8 cellular contexts compared by ENCODE assay signal in genomic region chr11:2902784-2903671, GRCh38. TPM values are rescaled to one million over a fixed set of nuclear protein-coding genes. Genes with fewer than 3 reads are reported as not detected.
DNase-seq lines count a peak whose midpoint lies in the region; ATAC-seq and TF ChIP-seq lines count a peak whose summit lies in the region.

No MANE protein-coding gene starts in this region.

- TF ChIP-seq CTCF in WTC11 (IDR thresholded peaks at IDR 0.05), result no peak

- peaks cover 0 to 11% (median 1%) of the 10 kb centered on the region in 5 donors for H3K27me3 ChIP-seq in subcutaneous abdominal adipose tissue (ENCODE audit: control insufficient read depth in 5 of 5, insufficient read depth in 4 of 5, low read length in 5 of 5)

- peak; percentile 5 for ATAC-seq in WTC11

- H3K9me3 Mint-ChIP-seq in activated CD4-positive, alpha-beta T cell treated with anti-CD3 and anti-CD28 coated beads, Interleukin-2, amount 10 ng/mL, durations not matched to agents 24 days and 14 days, result peaks cover 5% of the 10 kb centered on the region
- H3K9me3 Mint-ChIP-seq in WTC11 (peaks cover 22% of the 10 kb centered on the region), immature natural killer cell (peaks cover 0 to 4% (median 0%) of the 10 kb centered on the region in 6 donors)

- H3K4me1 ChIP-seq in subcutaneous abdominal adipose tissue (ENCODE audit: control insufficient read depth in 5 of 5, insufficient read depth in 5 of 5, low read length in 5 of 5), result peaks cover 0 to 48% (median 41%) of the 10 kb centered on the region in 5 donors

- POLR2A ChIA-PET in WTC11 (lab: Charles Lee), result interaction anchor here (1.0 to 1.4 kb wide), 2 partner anchors 10 to 27 kb away, joined by 3 to 10 read pairs; no protein-coding TSS in a partner anchor

- peak overlapping the region; percentile 80 for H3K4me3 Mint-ChIP-seq in activated CD4-positive, alpha-beta T cell treated with anti-CD3 and anti-CD28 coated beads, Interleukin-2, amount 10 ng/mL, durations not matched to agents 24 days and 14 days
- peak overlapping the region; percentile 66 for H3K4me3 Mint-ChIP-seq in WTC11
- peak overlapping the region; percentile 74 to 81 (median 79) for H3K4me3 Mint-ChIP-seq in immature natural killer cell

- CTCF ChIA-PET in WTC11 (lab: Charles Lee), result interaction anchor here (1.0 to 4.6 kb wide), 4 partner anchors 11 to 371 kb away, joined by 4 to 46 read pairs (median 15); partner anchors contain the start of gene PHLDA2

- no peaks in the 10 kb centered on the region for H3K27me3 Mint-ChIP-seq in activated CD4-positive, alpha-beta T cell treated with anti-CD3 and anti-CD28 coated beads, Interleukin-2, amount 10 ng/mL, durations not matched to agents 24 days and 14 days
- peaks cover 61% of the 10 kb centered on the region for H3K27me3 Mint-ChIP-seq in WTC11 (ENCODE audit: low read depth)
- peaks cover 6 to 8% (median 8%) of the 10 kb centered on the region in 3 donors for H3K27me3 Mint-ChIP-seq in immature natural killer cell (ENCODE audit: low read depth in 3 of 3)

- DNase-seq in activated CD4-positive, alpha-beta T cell treated with anti-CD3 and anti-CD28 coated beads, Interleukin-2, amount 10 ng/mL, durations not matched to agents 24 days and 14 days, result no peak
- no peak for DNase-seq in activated CD4-positive, alpha-beta T cell treated with anti-CD3 and anti-CD28 coated beads, Interleukin-2, amount 50 U/mL, for 48 hours
- DNase-seq in WTC11 (ENCODE audit: low spot score) (no peak), immature natural killer cell (no peak), GOT3 (lab: John Stamatoyannopoulos, UW) (no peak), UCSD-AML1 (lab: John Stamatoyannopoulos, UW; ENCODE audit: unreplicated experiment) (no peak), NOMO-1 treated with DMSO at 0.1 percent for 48 hours (lab: John Stamatoyannopoulos, UW; ENCODE audit: unreplicated experiment) (no peak)

- H3K4me3 ChIP-seq in subcutaneous abdominal adipose tissue (ENCODE audit: low read depth in 1 of 5, low read length in 5 of 5), result peak overlapping the region in 4 of 5 donors; percentile 59 to 80 (median 60)

- H3K27ac ChIP-seq in subcutaneous abdominal adipose tissue (ENCODE audit: low read depth, low read length), result no peak overlapping the region

- H3K9ac ChIP-seq in subcutaneous abdominal adipose tissue (ENCODE audit: low read length in 5 of 5), result peak overlapping the region in 2 of 5 donors; percentile 4 to 69

- intact Hi-C loops in activated CD4-positive, alpha-beta T cell treated with anti-CD3 and anti-CD28 coated beads, Interleukin-2, amount 10 ng/mL, durations not matched to agents 24 days and 14 days (cut with micrococcal nuclease), result loop anchor here (5.0 kb wide), 1 partner anchor 519 kb away; no protein-coding TSS in a partner anchor

- peaks cover 0 to 5% (median 3%) of the 10 kb centered on the region in 5 donors for H3K9me3 ChIP-seq in subcutaneous abdominal adipose tissue (ENCODE audit: control insufficient read depth in 5 of 5, low read length in 5 of 5)

- H3K27ac Mint-ChIP-seq in activated CD4-positive, alpha-beta T cell treated with anti-CD3 and anti-CD28 coated beads, Interleukin-2, amount 10 ng/mL, durations not matched to agents 24 days and 14 days, result peak overlapping the region; percentile 52
- no peak overlapping the region for H3K27ac Mint-ChIP-seq in WTC11
- peak overlapping the region in 4 of 6 donors; percentile 19 to 71 (median 63) for H3K27ac Mint-ChIP-seq in immature natural killer cell

- H3K36me3 Mint-ChIP-seq in activated CD4-positive, alpha-beta T cell treated with anti-CD3 and anti-CD28 coated beads, Interleukin-2, amount 10 ng/mL, durations not matched to agents 24 days and 14 days (ENCODE audit: low read depth), result peaks cover 8% of the 10 kb centered on the region
- H3K36me3 Mint-ChIP-seq in WTC11, result peaks cover 26% of the 10 kb centered on the region
- peaks cover 12 to 21% (median 21%) of the 10 kb centered on the region in 3 donors for H3K36me3 Mint-ChIP-seq in immature natural killer cell

- H3K4me1 Mint-ChIP-seq in activated CD4-positive, alpha-beta T cell treated with anti-CD3 and anti-CD28 coated beads, Interleukin-2, amount 10 ng/mL, durations not matched to agents 24 days and 14 days, result peaks cover 28% of the 10 kb centered on the region
- peaks cover 30% of the 10 kb centered on the region for H3K4me1 Mint-ChIP-seq in WTC11
- peaks cover 41 to 51% of the 10 kb centered on the region in 2 donors for H3K4me1 Mint-ChIP-seq in immature natural killer cell

- H3K36me3 ChIP-seq in subcutaneous abdominal adipose tissue (ENCODE audit: control insufficient read depth in 5 of 5, insufficient read depth in 5 of 5, low read length in 5 of 5), result no peaks in the 10 kb centered on the region

TF ChIP-seq in WTC11, 78 proteins besides CTCF, POLR2A, EP300 and RAD21:
- no peak for TF ChIP-seq JUN (CRISPR knock-in tag; IDR thresholded peaks at IDR 0.05)
- no peak for TF ChIP-seq ZNF281 (CRISPR knock-in tag; IDR thresholded peaks at IDR 0.05)
- TF ChIP-seq NFE2L1 (CRISPR knock-in tag; IDR thresholded peaks at IDR 0.05), result 0 out of 2 replicates have a peak, but pooled peaks have one; percentile 20
- no peak for TF ChIP-seq ZBTB21 (CRISPR knock-in tag; IDR thresholded peaks at IDR 0.05; ENCODE audit: borderline replicate concordance)

RNA-seq across cellular contexts. Expression of gene CDKN1C, which starts 17.5 kb away (rescaled TPM):
- total RNA-seq in activated CD4-positive, alpha-beta T cell treated with anti-CD3 and anti-CD28 coated beads, Interleukin-2, amount 10 ng/mL, durations not matched to agents 24 days and 14 days, result 1.8 and 2.0 TPM in 2 replicates
- 25.0 to 35.0 TPM (median 32.4 TPM) in 3 replicates for total RNA-seq in WTC11 (2021)
- polyA plus RNA-seq in immature natural killer cell, result under 1 TPM in 1 of 3 donors, not detected in 2; 0.24 TPM

RNA-seq across cellular contexts. Expression of gene PHLDA2, which starts 26.2 kb away (rescaled TPM):
- 25.5 and 26.7 TPM in 2 replicates for total RNA-seq in activated CD4-positive, alpha-beta T cell treated with anti-CD3 and anti-CD28 coated beads, Interleukin-2, amount 10 ng/mL, durations not matched to agents 24 days and 14 days
- 9.4 to 11.0 TPM (median 9.6 TPM) in 3 replicates for total RNA-seq in WTC11 (2021)
- polyA plus RNA-seq in immature natural killer cell, result under 1 TPM in 1 of 3 donors, not detected in 2; 0.27 TPM
